Comparison of ENCODE assay signal across 1 cellular context in the genomic region with DNA sequence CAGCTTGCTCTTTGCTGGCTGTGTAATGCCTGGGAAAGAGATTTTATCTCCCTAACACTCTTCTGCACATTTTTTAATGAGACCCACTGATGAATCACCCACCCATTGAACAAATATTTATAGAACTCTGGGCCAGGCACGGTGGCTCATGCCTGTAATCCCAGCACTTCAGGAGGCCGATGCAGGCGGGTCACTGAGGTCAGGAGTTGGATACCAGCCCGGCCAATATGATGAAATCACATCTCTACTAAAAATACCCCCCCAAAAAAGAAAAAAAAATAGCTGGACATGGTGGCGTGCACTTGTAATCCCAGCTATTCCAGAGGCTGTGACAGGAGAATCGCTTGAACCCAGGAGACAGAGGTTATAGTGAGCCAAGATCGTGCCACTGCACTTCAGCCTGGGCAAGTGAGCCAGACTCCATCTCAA.
TF ChIP-seq lines count a peak whose summit lies in the region.

No MANE protein-coding gene starts in this region.

TF ChIP-seq in SK-N-SH, 30 proteins besides CTCF, POLR2A, EP300 and RAD21 (continued from another document):
- TF ChIP-seq FOXM1 (IDR thresholded peaks at IDR 0.05; ENCODE audit: low read depth) (0 out of 2 replicates have a peak, but pooled peaks have one; percentile 15), YY1 (IDR thresholded peaks at IDR 0.05; ENCODE audit: low read depth) (no peak), RFX5 (IDR thresholded peaks at IDR 0.05; ENCODE audit: low read length) (no peak), EZH2phosphoT487 (IDR thresholded peaks at IDR 0.05; ENCODE audit: borderline replicate concordance, low read depth) (no peak), SIN3A (IDR thresholded peaks at IDR 0.05; ENCODE audit: borderline replicate concordance, low read depth, low read length) (no peak), FOXJ3 (CRISPR knock-in tag; IDR thresholded peaks at IDR 0.05) (no peak), GABPA (IDR thresholded peaks at IDR 0.05; ENCODE audit: low read depth) (no peak), TCF12 (IDR thresholded peaks at IDR 0.05) (peak; percentile 87), RXRA (IDR thresholded peaks at IDR 0.05; ENCODE audit: borderline replicate concordance, low read depth) (peak; percentile 97)
- TF ChIP-seq, protein P1, sequence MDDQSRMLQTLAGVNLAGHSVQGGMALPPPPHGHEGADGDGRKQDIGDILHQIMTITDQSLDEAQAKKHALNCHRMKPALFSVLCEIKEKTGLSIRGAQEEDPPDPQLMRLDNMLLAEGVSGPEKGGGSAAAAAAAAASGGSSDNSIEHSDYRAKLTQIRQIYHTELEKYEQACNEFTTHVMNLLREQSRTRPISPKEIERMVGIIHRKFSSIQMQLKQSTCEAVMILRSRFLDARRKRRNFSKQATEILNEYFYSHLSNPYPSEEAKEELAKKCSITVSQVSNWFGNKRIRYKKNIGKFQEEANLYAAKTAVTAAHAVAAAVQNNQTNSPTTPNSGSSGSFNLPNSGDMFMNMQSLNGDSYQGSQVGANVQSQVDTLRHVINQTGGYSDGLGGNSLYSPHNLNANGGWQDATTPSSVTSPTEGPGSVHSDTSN (IDR thresholded peaks at IDR 0.05) = peak; percentile 81
- TF ChIP-seq, protein P2, sequence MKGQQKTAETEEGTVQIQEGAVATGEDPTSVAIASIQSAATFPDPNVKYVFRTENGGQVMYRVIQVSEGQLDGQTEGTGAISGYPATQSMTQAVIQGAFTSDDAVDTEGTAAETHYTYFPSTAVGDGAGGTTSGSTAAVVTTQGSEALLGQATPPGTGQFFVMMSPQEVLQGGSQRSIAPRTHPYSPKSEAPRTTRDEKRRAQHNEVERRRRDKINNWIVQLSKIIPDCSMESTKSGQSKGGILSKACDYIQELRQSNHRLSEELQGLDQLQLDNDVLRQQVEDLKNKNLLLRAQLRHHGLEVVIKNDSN (IDR thresholded peaks at IDR 0.05; ENCODE audit: borderline replicate concordance, low read depth) = no peak
- TF ChIP-seq, protein P3, sequence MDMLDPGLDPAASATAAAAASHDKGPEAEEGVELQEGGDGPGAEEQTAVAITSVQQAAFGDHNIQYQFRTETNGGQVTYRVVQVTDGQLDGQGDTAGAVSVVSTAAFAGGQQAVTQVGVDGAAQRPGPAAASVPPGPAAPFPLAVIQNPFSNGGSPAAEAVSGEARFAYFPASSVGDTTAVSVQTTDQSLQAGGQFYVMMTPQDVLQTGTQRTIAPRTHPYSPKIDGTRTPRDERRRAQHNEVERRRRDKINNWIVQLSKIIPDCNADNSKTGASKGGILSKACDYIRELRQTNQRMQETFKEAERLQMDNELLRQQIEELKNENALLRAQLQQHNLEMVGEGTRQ (IDR thresholded peaks at IDR 0.05; ENCODE audit: borderline replicate concordance, low read depth, low read length) = no peak
